Comparison of ENCODE assay signal across 15 cellular contexts in the genomic region with DNA sequence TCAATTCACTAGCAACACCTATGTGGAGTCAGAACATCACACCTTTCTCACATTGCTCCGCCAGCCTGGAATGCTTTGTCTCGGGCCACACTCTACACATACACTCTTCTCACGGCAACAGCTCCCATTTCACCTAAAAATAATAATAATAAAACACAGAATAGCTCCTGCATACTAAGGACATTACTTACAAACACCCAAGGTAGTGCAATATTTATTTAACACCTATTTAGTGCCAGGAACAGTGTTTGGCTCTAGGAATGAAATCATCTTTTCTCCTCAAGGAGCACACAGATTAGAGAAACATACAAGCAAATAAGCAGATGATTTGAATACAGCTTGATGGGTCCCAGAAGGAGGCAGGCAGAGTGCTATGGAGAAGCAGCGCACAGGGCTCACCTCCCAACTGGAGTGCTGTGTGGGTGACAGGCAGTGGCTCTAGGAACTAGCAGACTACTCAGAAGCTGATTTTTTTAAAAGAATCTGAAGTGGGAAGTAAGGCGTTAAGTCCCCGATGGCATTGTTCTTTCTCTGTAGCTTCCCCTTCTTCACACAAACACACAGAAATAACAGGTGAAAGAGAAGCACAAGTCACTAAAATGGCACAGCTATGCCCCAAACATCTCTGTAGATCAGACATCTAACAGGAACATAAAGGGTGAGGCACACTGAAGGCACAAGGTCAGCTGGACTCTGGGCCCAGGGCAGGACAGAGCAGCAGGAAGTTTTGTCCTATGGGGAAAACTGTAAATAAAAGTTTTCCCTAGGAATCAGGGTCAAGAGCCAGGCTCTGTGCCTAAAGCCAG. TPM values are rescaled to one million over a fixed set of nuclear protein-coding genes. Genes with fewer than 3 reads are reported as not detected.
DNase-seq lines count a peak whose midpoint lies in the region; ATAC-seq and TF ChIP-seq lines count a peak whose summit lies in the region.
"Had no signal": no experiment of that assay in that cellular context is flagged by ENCODE, and none has a peak within 500 bp of the region (broad histone marks: within the 10 kb centered on the region; RNA-seq: fewer than 3 reads in every experiment).

No MANE protein-coding gene starts in this region.

- no peaks in the 10 kb centered on the region for H3K27me3 Mint-ChIP-seq in stimulated activated naive B cell treated with anti-CD40 and anti-IgM and Interleukin-4, amounts not matched to agents 10 μg/mL and 1 μg/mL and 100 μg/mL, for 72 hours
- H3K27me3 Mint-ChIP-seq in activated T-cell treated with anti-CD3 and anti-CD28 coated beads, Interleukin-2, amount 50 U/mL, for 4 hours (ENCODE audit: low read depth): no peaks in the 10 kb centered on the region
- H3K27me3 Mint-ChIP-seq in glutamatergic neuron (ENCODE audit: unreplicated experiment): no peaks in the 10 kb centered on the region
- H3K27me3 Mint-ChIP-seq: activated naive CD8-positive, alpha-beta T cell treated with anti-CD3 and anti-CD28 coated beads for 36 hours had no signal

- no peaks in the 10 kb centered on the region for H3K9me3 Mint-ChIP-seq in stimulated activated naive B cell treated with anti-CD40 and anti-IgM and Interleukin-4, amounts not matched to agents 10 μg/mL and 1 μg/mL and 100 μg/mL, for 72 hours
- H3K9me3 Mint-ChIP-seq in activated T-cell treated with anti-CD3 and anti-CD28 coated beads, Interleukin-2, amount 50 U/mL, for 4 hours: no peaks in the 10 kb centered on the region
- H3K9me3 Mint-ChIP-seq in glutamatergic neuron (ENCODE audit: unreplicated experiment): no peaks in the 10 kb centered on the region
- H3K9me3 Mint-ChIP-seq: activated naive CD8-positive, alpha-beta T cell treated with anti-CD3 and anti-CD28 coated beads for 36 hours; central memory CD8-positive, alpha-beta T cell; neural crest cell had no signal

- H4K20me1 ChIP-seq in SK-N-SH (ENCODE audit: insufficient read depth) (no peaks in the 10 kb centered on the region), hepatocyte (ENCODE audit: insufficient read depth, poor library complexity, severe bottlenecking) (no peaks in the 10 kb centered on the region)

- H3K36me3 Mint-ChIP-seq in stimulated activated naive B cell treated with anti-CD40 and anti-IgM and Interleukin-4, amounts not matched to agents 10 μg/mL and 1 μg/mL and 100 μg/mL, for 72 hours: peaks cover 6 to 26% of the 10 kb centered on the region in 2 donors
- H3K36me3 Mint-ChIP-seq in activated T-cell treated with anti-CD3 and anti-CD28 coated beads, Interleukin-2, amount 50 U/mL, for 4 hours (ENCODE audit: insufficient read depth): peaks cover 2% of the 10 kb centered on the region
- H3K36me3 Mint-ChIP-seq in glutamatergic neuron (ENCODE audit: unreplicated experiment): no peaks in the 10 kb centered on the region

- H3K36me3 ChIP-seq in SK-N-SH (replicated peaks in 1 of 2; ENCODE audit: control insufficient read depth in 1 of 2, insufficient read depth in 2 of 2, low read length in 1 of 2): peaks cover 2 to 4% of the 10 kb centered on the region in 2 experiments
- no peaks in the 10 kb centered on the region for H3K36me3 ChIP-seq in hepatocyte (replicated peaks; ENCODE audit: insufficient read depth, low read depth)
- H3K36me3 ChIP-seq: sigmoid colon, SJCRH30 had no signal

- H3K79me2 ChIP-seq in SK-N-SH (ENCODE audit: insufficient read depth) (peaks cover 69% of the 10 kb centered on the region), hepatocyte (peaks cover 100% of the 10 kb centered on the region)

- H3K9me3 ChIP-seq in SK-N-SH (no peaks in the 10 kb centered on the region; the same call in 1 of the 2 replicates), hepatocyte (ENCODE audit: low read depth) (no peaks in the 10 kb centered on the region)
- H3K9me3 ChIP-seq: sigmoid colon, SJCRH30 had no signal

- H3K27me3 ChIP-seq in SK-N-SH (ENCODE audit: insufficient read depth): no peaks in the 10 kb centered on the region
- no peaks in the 10 kb centered on the region for H3K27me3 ChIP-seq in hepatocyte
- H3K27me3 ChIP-seq: sigmoid colon, SJCRH30 had no signal

- H3K4me3 Mint-ChIP-seq in stimulated activated naive B cell treated with anti-CD40 and anti-IgM and Interleukin-4, amounts not matched to agents 10 μg/mL and 1 μg/mL and 100 μg/mL, for 72 hours: peak overlapping the region; percentile 62 to 72
- no peak overlapping the region for H3K4me3 Mint-ChIP-seq in activated T-cell treated with anti-CD3 and anti-CD28 coated beads, Interleukin-2, amount 50 U/mL, for 4 hours
- H3K4me3 Mint-ChIP-seq in glutamatergic neuron (ENCODE audit: unreplicated experiment): no peak overlapping the region
- H3K4me3 Mint-ChIP-seq: activated naive CD8-positive, alpha-beta T cell treated with anti-CD3 and anti-CD28 coated beads for 36 hours; central memory CD8-positive, alpha-beta T cell; neural crest cell had no signal

- CTCF ChIA-PET in SK-N-SH (lab: Yijun Ruan, JAX): interaction anchor here (0.7 to 1.3 kb wide), 2 partner anchors 12 to 14 kb away, joined by 3 to 5 read pairs; no protein-coding TSS in a partner anchor

- no peak overlapping the region for H3K9ac ChIP-seq in SK-N-SH

- peaks cover 28 to 57% of the 10 kb centered on the region in 2 donors for H3K4me1 Mint-ChIP-seq in stimulated activated naive B cell treated with anti-CD40 and anti-IgM and Interleukin-4, amounts not matched to agents 10 μg/mL and 1 μg/mL and 100 μg/mL, for 72 hours
- peaks cover 9% of the 10 kb centered on the region for H3K4me1 Mint-ChIP-seq in activated T-cell treated with anti-CD3 and anti-CD28 coated beads, Interleukin-2, amount 50 U/mL, for 4 hours (ENCODE audit: low read depth)
- peaks cover 4% of the 10 kb centered on the region for H3K4me1 Mint-ChIP-seq in glutamatergic neuron (ENCODE audit: low read depth, unreplicated experiment)
- H3K4me1 Mint-ChIP-seq: central memory CD8-positive, alpha-beta T cell had no signal

- TF ChIP-seq RAD21 in SK-N-SH (IDR thresholded peaks at IDR 0.05; ENCODE audit: low read length): no peak

- peaks cover 10 to 11% of the 10 kb centered on the region in 2 experiments; a peak in 3 of 4 replicates for H3K4me1 ChIP-seq in SK-N-SH (ENCODE audit: control insufficient read depth in 1 of 2, insufficient read depth in 2 of 2, low read depth in 1 of 2, low read length in 1 of 2)
- no peaks in the 10 kb centered on the region for H3K4me1 ChIP-seq in hepatocyte (ENCODE audit: insufficient read depth)
- H3K4me1 ChIP-seq: SJCRH30 had no signal

- DNase-seq in SK-N-SH (no peak), NOMO-1 (lab: John Stamatoyannopoulos, UW; ENCODE audit: unreplicated experiment in 2 of 2) (peak; percentile 20 to 44), hepatocyte (ENCODE audit: low spot score) (no peak), glutamatergic neuron (no peak)
- DNase-seq in stimulated activated naive B cell treated with anti-CD40 and anti-IgM and Interleukin-4, amounts not matched to agents 10 μg/mL and 1 μg/mL and 100 μg/mL, for 72 hours: no peak
- DNase-seq in activated T-cell treated with anti-CD3 and anti-CD28 coated beads, Interleukin-2, amount 50 U/mL, for 4 hours: no peak
- no peak for DNase-seq in activated T-cell treated with anti-CD3 and anti-CD28 coated beads, Interleukin-2, amount 50 U/mL, for 48 hours
- DNase-seq: activated CD4-positive, CD25-positive, alpha-beta regulatory T cell; activated naive CD8-positive, alpha-beta T cell treated with anti-CD3 and anti-CD28 coated beads for 36 hours; NCI-H2081; sigmoid colon; SJCRH30 had no signal

- no peak for TF ChIP-seq EP300 in SK-N-SH (IDR thresholded peaks at IDR 0.05; ENCODE audit: borderline replicate concordance in 1 of 2, low read depth in 1 of 2, low read length in 1 of 2)

- POLR2A ChIA-PET in SK-N-SH (lab: Yijun Ruan, JAX): interaction anchor here (0.6 kb wide), 1 partner anchor 30 kb away, joined by 3 read pairs; no protein-coding TSS in a partner anchor

- no peak overlapping the region for H3K4me2 ChIP-seq in SK-N-SH
- H3K4me2 ChIP-seq in hepatocyte: no peak overlapping the region

- H3K27ac ChIP-seq in SK-N-SH (ENCODE audit: low read depth in 2 of 2, low read length in 1 of 2) (no peak overlapping the region), hepatocyte (peak overlapping the region; percentile 25)
- H3K27ac ChIP-seq: sigmoid colon, SJCRH30 had no signal

- H3K9me2 ChIP-seq in SK-N-SH: no peaks in the 10 kb centered on the region
- no peaks in the 10 kb centered on the region for H3K9me2 ChIP-seq in hepatocyte (replicated peaks; ENCODE audit: insufficient read depth)

- no peak overlapping the region for H3K4me3 ChIP-seq in SK-N-SH (ENCODE audit: low read depth in 2 of 2, low read length in 1 of 2)
- no peak overlapping the region for H3K4me3 ChIP-seq in hepatocyte
- H3K4me3 ChIP-seq: sigmoid colon, SJCRH30 had no signal

- H3K27ac Mint-ChIP-seq in stimulated activated naive B cell treated with anti-CD40 and anti-IgM and Interleukin-4, amounts not matched to agents 10 μg/mL and 1 μg/mL and 100 μg/mL, for 72 hours: peak overlapping the region; percentile 66
- H3K27ac Mint-ChIP-seq in glutamatergic neuron (ENCODE audit: unreplicated experiment): no peak overlapping the region
- H3K27ac Mint-ChIP-seq: activated naive CD8-positive, alpha-beta T cell treated with anti-CD3 and anti-CD28 coated beads for 36 hours had no signal

- no peak overlapping the region for H2AFZ ChIP-seq in SK-N-SH (ENCODE audit: low read depth)
- no peak overlapping the region for H2AFZ ChIP-seq in hepatocyte

- 98% methylated on average over 6 of the region's 6 CpGs for WGBS in SK-N-SH (ENCODE audit: low lambda C conversion rate)
- 87% methylated on average over 6 of the region's 6 CpGs for WGBS in hepatocyte (ENCODE audit: low lambda C conversion rate, missing lambda C conversion rate)

- ATAC-seq in SK-N-SH treated with all-trans-retinoic acid at 6 μM for 48 hours: peak; percentile 49
- ATAC-seq in stimulated activated naive B cell treated with anti-CD40 and anti-IgM and Interleukin-4, amounts not matched to agents 10 μg/mL and 1 μg/mL and 100 μg/mL, for 72 hours (replicated peaks): peak; percentile 65 to 73
- no peak for ATAC-seq in activated T-cell treated with anti-CD3 and anti-CD28 coated beads, Interleukin-2, amount 50 U/mL, for 4 hours

- TF ChIP-seq CTCF in SK-N-SH (IDR thresholded peaks at IDR 0.05) (no peak), hepatocyte (IDR thresholded peaks at IDR 0.05; ENCODE audit: poor library complexity) (no peak), glutamatergic neuron (IDR thresholded peaks at IDR 0.05; ENCODE audit: partially characterized antibody, unreplicated experiment) (no peak)

- H3F3A ChIP-seq in SK-N-SH (replicated peaks; ENCODE audit: insufficient read depth): peaks cover 17% of the 10 kb centered on the region

TF ChIP-seq in SK-N-SH treated with all-trans-retinoic acid at 6 μM for 48 hours, 23 proteins besides CTCF, POLR2A, EP300 and RAD21 (continues in another document):
- TF ChIP-seq ZFP3 (CRISPR knock-in tag; IDR thresholded peaks at IDR 0.05) (no peak), GLIS3 (CRISPR knock-in tag; IDR thresholded peaks at IDR 0.05) (no peak)

TF ChIP-seq in SK-N-SH, 30 proteins besides CTCF, POLR2A, EP300 and RAD21 (continues in another document):
- no peak for TF ChIP-seq JUND (IDR thresholded peaks at IDR 0.05)

RNA-seq across cellular contexts. Expression of a gene that starts 16.7 kb away (rescaled TPM):
- polyA plus RNA-seq in SK-N-SH (2012; rRNA removed) (8.2 and 8.9 TPM in 2 replicates), hepatocyte (12.0 and 14.9 TPM in 2 replicates)
- 9.6 and 10.1 TPM in 2 replicates for polyA plus RNA-seq in SK-N-SH (2012; cell fraction: cytosol; rRNA removed)
- polyA plus RNA-seq in SK-N-SH (2012; cell fraction: nucleus; rRNA removed): 11.3 and 12.2 TPM in 2 replicates
- total RNA-seq in hepatocyte (16.9 and 20.8 TPM in 2 replicates), glutamatergic neuron (ENCODE audit: unreplicated experiment) (13.3 TPM)
- 1 to 10 TPM; 4.7 to 5.3 (median 4.7) TPM for total RNA-seq in activated T-cell treated with anti-CD3 and anti-CD28 coated beads, Interleukin-2, amount 50 U/mL, for 4 hours

Comparison
In these comparisons a context has a peak if more than half of its experiments do, and no peak if none do; other contexts are left out.
1. ATAC-seq: peak in SK-N-SH treated with all-trans-retinoic acid at 6 μM for 48 hours (single experiment) and stimulated activated naive B cell treated with anti-CD40 and anti-IgM and Interleukin-4, amounts not matched to agents 10 μg/mL and 1 μg/mL and 100 μg/mL, for 72 hours (2 of 2); none in activated T-cell treated with anti-CD3 and anti-CD28 coated beads, Interleukin-2, amount 50 U/mL, for 4 hours (0 of 2).
2. DNase-seq: peak in NOMO-1 (2 of 2); none in SK-N-SH (single experiment), hepatocyte (single experiment), stimulated activated naive B cell treated with anti-CD40 and anti-IgM and Interleukin-4, amounts not matched to agents 10 μg/mL and 1 μg/mL and 100 μg/mL, for 72 hours (single experiment), activated T-cell treated with anti-CD3 and anti-CD28 coated beads, Interleukin-2, amount 50 U/mL, for 4 hours (single experiment), activated T-cell treated with anti-CD3 and anti-CD28 coated beads, Interleukin-2, amount 50 U/mL, for 48 hours (0 of 2) and glutamatergic neuron (single experiment).
3. H3K4me3 Mint-ChIP-seq: peak in stimulated activated naive B cell treated with anti-CD40 and anti-IgM and Interleukin-4, amounts not matched to agents 10 μg/mL and 1 μg/mL and 100 μg/mL, for 72 hours (2 of 2); none in activated T-cell treated with anti-CD3 and anti-CD28 coated beads, Interleukin-2, amount 50 U/mL, for 4 hours (single experiment) and glutamatergic neuron (single experiment).